ENCODE assay signal across 17 cellular contexts in the genomic region with DNA sequence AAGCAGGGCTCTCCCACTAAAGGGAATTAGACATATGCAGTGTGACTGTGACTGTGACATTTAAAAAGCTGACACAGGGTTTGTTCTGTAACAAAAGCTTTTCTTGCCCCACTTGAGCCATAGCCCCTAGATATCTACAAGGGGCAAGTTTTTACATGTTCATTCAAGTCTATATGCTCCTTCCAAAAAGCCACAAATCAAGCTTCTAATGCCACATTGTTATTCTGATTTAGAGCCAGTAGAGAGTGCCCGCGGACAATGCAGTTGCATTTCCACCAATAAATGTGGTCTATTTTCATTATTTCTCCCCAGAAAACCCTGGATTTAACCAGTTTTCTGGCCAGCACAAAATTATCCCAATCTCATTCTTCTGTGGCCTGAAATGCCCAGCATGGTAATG. TPM values are rescaled to one million over a fixed set of nuclear protein-coding genes. Genes with fewer than 3 reads are reported as not detected.
DNase-seq lines count a peak whose midpoint lies in the region; ATAC-seq and TF ChIP-seq lines count a peak whose summit lies in the region.
"Had no signal": no experiment of that assay in that cellular context is flagged by ENCODE, and none has a peak within 500 bp of the region (broad histone marks: within the 10 kb centered on the region; RNA-seq: fewer than 3 reads in every experiment).

No MANE protein-coding gene starts in this region.

- CTCF ChIA-PET in activated B cell treated with CpG ODN at 0.5 μM for 24 hours (lab: Charles Lee), result interaction anchor here (1.1 to 3.4 kb wide), 11 partner anchors 12 to 281 kb away, joined by 3 to 18 read pairs (median 4); no protein-coding TSS in a partner anchor

- POLR2A ChIA-PET in activated B cell treated with CpG ODN at 0.5 μM for 24 hours (lab: Charles Lee), result interaction anchor here (0.7 to 11.4 kb wide), 7 partner anchors 10 to 90 kb away, joined by 3 to 74 read pairs (median 9); a partner anchor contains a TSS

- no peaks in the 10 kb centered on the region for H3K9me3 ChIP-seq in DND-41 (ENCODE audit: insufficient read depth, low read length, severe bottlenecking)
- H3K9me3 ChIP-seq: gastrocnemius medialis, suprapubic skin had no signal

- ATAC-seq in DND-41 (ENCODE audit: insufficient read depth, low read depth) (no peak), activated B cell treated with CpG ODN at 0.5 μM for 24 hours (ENCODE audit: low read depth) (no peak), GM21576 (IDR thresholded peaks at IDR 0.05; ENCODE audit: unreplicated experiment) (no peak)
- ATAC-seq: gastrocnemius medialis, left cardiac atrium had no signal

- intact Hi-C loops in activated B cell treated with CpG ODN at 0.5 μM for 24 hours (cut with micrococcal nuclease), result no loop called here

- no peaks in the 10 kb centered on the region for H3K27me3 Mint-ChIP-seq in activated B cell treated with CpG ODN at 0.5 μM for 24 hours

- peaks cover 47% of the 10 kb centered on the region for H3K36me3 Mint-ChIP-seq in activated B cell treated with CpG ODN at 0.5 μM for 24 hours (ENCODE audit: low read depth)

- H2AFZ ChIP-seq in DND-41 (ENCODE audit: low read depth, low read length), result no peak overlapping the region

- H4K20me1 ChIP-seq in DND-41 (ENCODE audit: insufficient read depth, low read length), result no peaks in the 10 kb centered on the region

- peaks cover 54% of the 10 kb centered on the region for H3K4me1 ChIP-seq in DND-41 (ENCODE audit: insufficient read depth, low read length)
- H3K4me1 ChIP-seq: gastrocnemius medialis had no signal

- H3K27me3 ChIP-seq in DND-41 (ENCODE audit: insufficient read depth, low read length, poor library complexity), result no peaks in the 10 kb centered on the region
- H3K27me3 ChIP-seq: gastrocnemius medialis, suprapubic skin had no signal

- H3K36me3 ChIP-seq in DND-41 (ENCODE audit: insufficient read depth, low read length), result peaks cover 21% of the 10 kb centered on the region
- H3K36me3 ChIP-seq: gastrocnemius medialis, suprapubic skin had no signal

- no peak overlapping the region for H3K9ac ChIP-seq in DND-41 (ENCODE audit: low read depth, low read length)

- no peak overlapping the region for H3K4me2 ChIP-seq in DND-41 (ENCODE audit: insufficient read depth, low read length)

- H3K4me3 ChIP-seq in AG09309 (ENCODE audit: control insufficient read depth, low read depth, low read length) (no peak overlapping the region), DND-41 (ENCODE audit: low read depth in 1 of 2, low read length in 2 of 2) (no peak overlapping the region), epithelial cell of esophagus (ENCODE audit: low read length) (no peak overlapping the region)
- H3K4me3 ChIP-seq: gastrocnemius medialis, GM12878, suprapubic skin had no signal

- peaks cover 91% of the 10 kb centered on the region for H3K4me1 Mint-ChIP-seq in activated B cell treated with CpG ODN at 0.5 μM for 24 hours

- H3K27ac Mint-ChIP-seq in activated B cell treated with CpG ODN at 0.5 μM for 24 hours, result peak overlapping the region; percentile 87

- H3K9me3 Mint-ChIP-seq in activated B cell treated with CpG ODN at 0.5 μM for 24 hours, result no peaks in the 10 kb centered on the region

- peaks cover 93% of the 10 kb centered on the region for H3K79me2 ChIP-seq in DND-41 (ENCODE audit: insufficient read depth, low read length)

- H3K27ac ChIP-seq in DND-41 (ENCODE audit: low read length), result peak overlapping the region; percentile 8; the same call in 1 of the 2 replicates
- H3K27ac ChIP-seq: gastrocnemius medialis, suprapubic skin had no signal

- TF ChIP-seq CTCF in AG09309 (IDR thresholded peaks at IDR 0.05; ENCODE audit: control insufficient read depth, insufficient read depth, low read depth, low read length, missing control alignments), result peak; percentile 14
- no peak for TF ChIP-seq CTCF in DND-41 (IDR thresholded peaks at IDR 0.05; ENCODE audit: borderline replicate concordance, extremely low read depth, low read length, poor library complexity, severe bottlenecking)
- no peak for TF ChIP-seq CTCF in activated B cell treated with CpG ODN at 0.5 μM for 24 hours (IDR thresholded peaks at IDR 0.05)
- TF ChIP-seq CTCF in epithelial cell of esophagus (IDR thresholded peaks at IDR 0.05; ENCODE audit: insufficient read depth, low read depth, low read length, missing control alignments), result peak; percentile 55

- DNase-seq in AG09309 (ENCODE audit: low read depth) (no peak), DND-41 (no peak), activated B cell treated with CpG ODN at 0.5 μM for 24 hours (no peak), epithelial cell of esophagus (ENCODE audit: low read depth) (peak; percentile 50), kidney tubule cell (ENCODE audit: low spot score) (no peak), NCI-H446 (lab: John Stamatoyannopoulos, UW) (no peak), hypothalamus (lab: John Stamatoyannopoulos, UW) (no peak)
- DNase-seq: cerebellar nuclear complex; COR-L47; gastrocnemius medialis; left cardiac atrium; NCI-H1092 treated with DMSO at 0.1 percent for 48 hours; NCI-H774; stimulated activated CD4-positive, alpha-beta T cell treated with anti-CD3 and anti-CD28 coated beads, Interleukin-2, amount 100 ng/mL, for 48 hours had no signal

- no peak overlapping the region for H3K4me3 Mint-ChIP-seq in activated B cell treated with CpG ODN at 0.5 μM for 24 hours

RNA-seq across cellular contexts. Expression of a gene that starts 9.9 kb away (rescaled TPM):
- 324 and 336 TPM in 2 replicates for total RNA-seq in activated B cell treated with CpG ODN at 0.5 μM for 24 hours

Comparison
In these comparisons a context has a peak if more than half of its experiments do, and no peak if none do; other contexts are left out.
1. CTCF ChIP-seq: peak in AG09309 (single experiment) and epithelial cell of esophagus (single experiment); none in DND-41 (single experiment) and activated B cell treated with CpG ODN at 0.5 μM for 24 hours (single experiment).